19 cellular contexts compared by ENCODE assay signal in the genomic region with DNA sequence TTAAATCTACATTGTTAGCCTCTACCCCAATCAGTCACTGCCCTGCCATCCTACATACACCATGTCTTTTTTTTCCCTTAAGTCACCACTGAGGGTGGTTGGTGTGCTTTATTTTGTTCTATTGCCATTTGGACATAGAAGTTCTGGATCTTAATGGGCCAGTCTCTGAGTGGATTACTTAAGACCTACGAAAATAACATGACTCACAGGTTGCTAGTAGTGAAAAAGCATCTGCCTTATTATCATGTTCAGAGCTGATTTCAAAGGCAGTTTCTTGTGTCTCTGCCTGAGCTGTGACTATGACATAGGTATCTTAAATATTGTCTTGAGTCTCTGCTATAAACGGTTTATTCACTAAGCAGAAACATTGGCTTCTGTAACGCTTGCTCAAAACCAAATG.
"Had no signal": no experiment of that assay in that cellular context is flagged by ENCODE, and none has a peak within 500 bp of the region (broad histone marks: within the 10 kb centered on the region; RNA-seq: fewer than 3 reads in every experiment).

No MANE protein-coding gene starts in this region.

- H3K27me3 ChIP-seq: colonic mucosa, left lung, upper lobe of right lung had no signal

- FAIRE-seq: TTC549 had no signal

- H3K27ac Mint-ChIP-seq: activated B cell treated with CpG ODN at 0.5 μM for 24 hours; activated CD4-positive, alpha-beta memory T cell treated with anti-CD3 and anti-CD28 coated beads for 36 hours; activated naive CD8-positive, alpha-beta T cell; endodermal cell; T-helper 2 cell treated with Interferon-gamma antibody and Interleukin-4, amounts not matched to agents 5 μg/mL and 100 μg/mL, for 36 hours had no signal

- H3K4me3 Mint-ChIP-seq: activated B cell treated with CpG ODN at 0.5 μM for 24 hours; activated CD4-positive, alpha-beta memory T cell treated with anti-CD3 and anti-CD28 coated beads for 36 hours; activated naive CD8-positive, alpha-beta T cell; endodermal cell; neural crest cell; T-helper 2 cell treated with Interferon-gamma antibody and Interleukin-4, amounts not matched to agents 5 μg/mL and 100 μg/mL, for 36 hours had no signal

- H3K9me3 ChIP-seq: colonic mucosa, left lung, upper lobe of right lung had no signal

- H3K4me3 ChIP-seq: colonic mucosa, left lung, upper lobe of right lung had no signal

- H3K27ac ChIP-seq: colonic mucosa, left lung, upper lobe of right lung had no signal

- H3K36me3 Mint-ChIP-seq: activated CD4-positive, alpha-beta memory T cell treated with anti-CD3 and anti-CD28 coated beads for 36 hours; activated naive CD8-positive, alpha-beta T cell had no signal

- H3K9me3 Mint-ChIP-seq: activated B cell treated with CpG ODN at 0.5 μM for 24 hours; activated CD4-positive, alpha-beta memory T cell treated with anti-CD3 and anti-CD28 coated beads for 36 hours; endodermal cell; T-helper 2 cell treated with Interferon-gamma antibody and Interleukin-4, amounts not matched to agents 5 μg/mL and 100 μg/mL, for 36 hours had no signal

- H3K4me1 Mint-ChIP-seq: activated B cell treated with CpG ODN at 0.5 μM for 24 hours, endodermal cell, neural crest cell had no signal

- DNase-seq: activated B cell treated with CpG ODN at 0.5 μM for 24 hours; activated CD4-positive, alpha-beta memory T cell treated with anti-CD3 and anti-CD28 coated beads for 36 hours; activated CD4-positive, alpha-beta T cell treated with anti-CD3 and anti-CD28 coated beads for 4 hours; amniotic stem cell; caudate nucleus; colonic mucosa; endodermal cell; foreskin melanocyte; head of caudate nucleus; stimulated activated CD4-positive, alpha-beta T cell treated with anti-CD3 and anti-CD28 coated beads, Interleukin-12 subunit alpha, Interleukin-12 subunit beta, amount 100 ng/mL, for 4 hours; stimulated activated CD4-positive, alpha-beta T cell treated with anti-CD3 and anti-CD28 coated beads, Interleukin-1b, Interleukin-23, amount 100 ng/mL, for 48 hours; stimulated activated CD8-positive, alpha-beta memory T cell treated with anti-CD3 and anti-CD28 coated beads, Interleukin-4, amount 100 ng/mL, for 48 hours; stimulated activated naive CD4-positive, alpha-beta T cell; upper lobe of right lung had no signal

- H3K27me3 Mint-ChIP-seq: activated CD4-positive, alpha-beta memory T cell treated with anti-CD3 and anti-CD28 coated beads for 36 hours had no signal

- H3K36me3 ChIP-seq: colonic mucosa, left lung, upper lobe of right lung had no signal

- H3K4me1 ChIP-seq: colonic mucosa, left lung, upper lobe of right lung had no signal
